ENCODE assay signal across 8 cellular contexts in the genomic region with DNA sequence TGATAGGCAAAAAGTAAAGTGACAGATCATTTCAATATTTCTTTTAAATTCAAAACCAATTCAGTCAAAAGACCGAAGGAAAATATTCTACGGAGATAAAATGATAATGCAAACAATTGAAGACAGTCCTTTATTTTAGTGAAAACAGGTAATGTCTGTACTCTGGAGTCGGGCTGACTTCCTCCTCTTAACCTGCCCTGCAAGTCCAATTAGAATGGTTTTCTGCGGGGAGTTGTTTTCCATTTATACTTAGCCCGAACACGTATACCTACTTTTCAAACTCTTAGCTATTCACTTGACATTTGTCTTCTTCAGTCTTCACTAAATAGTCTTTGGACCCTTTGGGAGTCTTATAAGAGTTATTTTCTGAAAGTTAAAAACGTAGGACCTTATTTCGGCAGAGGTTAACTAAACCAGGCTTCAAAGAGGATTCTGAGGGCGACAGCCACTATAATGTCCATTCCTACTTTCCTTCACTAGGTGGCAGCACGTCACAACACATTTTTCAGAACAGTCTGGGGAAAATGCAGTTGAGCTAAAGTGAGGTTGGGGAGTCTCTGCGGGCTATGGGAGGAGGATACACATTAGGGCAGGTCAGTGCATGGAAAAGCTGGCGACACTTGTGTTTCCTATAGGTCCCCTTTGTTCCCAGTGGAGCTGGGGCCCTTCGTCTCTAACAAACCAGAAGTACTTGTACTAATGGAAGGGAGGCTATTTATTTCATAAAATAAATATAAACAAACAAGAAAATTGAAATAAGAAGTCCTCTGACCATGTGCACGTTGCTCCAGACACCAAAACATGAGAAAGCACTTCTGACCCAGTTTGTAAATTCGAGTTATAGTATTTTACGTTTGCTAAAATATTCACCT.
A peak's percentile ranks its signal among the peaks of the same experiment; 100 is the strongest.
DNase-seq lines count a peak whose midpoint lies in the region; ATAC-seq and TF ChIP-seq lines count a peak whose summit lies in the region.

No MANE protein-coding gene starts in this region.

- CTCF ChIA-PET in activated CD4-positive, alpha-beta T cell treated with anti-CD3 and anti-CD28 coated beads, Interleukin-2, amount 10 ng/mL, durations not matched to agents 7 days and 5 days (lab: Charles Lee) = interaction anchor here (0.6 to 1.4 kb wide), 3 partner anchors 11 to 546 kb away, joined by 3 to 4 read pairs (median 3); no protein-coding TSS in a partner anchor

- DNase-seq in activated gamma-delta T cell treated with Interleukin-2 at 50 U/mL for 16 hours = peak; percentile 24
- DNase-seq in activated gamma-delta T cell (lab: John Stamatoyannopoulos, UW) = no peak
- DNase-seq in NCI-H2227 treated with DMSO at 0.1 percent for 48 hours (lab: John Stamatoyannopoulos, UW) = peak; percentile 65
- peak; percentile 48 for DNase-seq in activated CD4-positive, alpha-beta T cell treated with anti-CD3 and anti-CD28 coated beads, Interleukin-2, amount 10 ng/mL, durations not matched to agents 7 days and 5 days
- DNase-seq in erythroblast (lab: John Stamatoyannopoulos, UW) = peak; percentile 24 to 52
- peak; percentile 81 for DNase-seq in myocyte (ENCODE audit: low read depth)
- DNase-seq in transverse colon = peak; percentile 62

- H3K9me3 Mint-ChIP-seq in activated CD4-positive, alpha-beta T cell treated with anti-CD3 and anti-CD28 coated beads, Interleukin-2, amount 10 ng/mL, durations not matched to agents 7 days and 5 days = no peaks in the 10 kb centered on the region

- H3K27me3 ChIP-seq in transverse colon = no peaks in the 10 kb centered on the region

- peak; percentile 76 for ATAC-seq in HG02970 (IDR thresholded peaks at IDR 0.05; ENCODE audit: low FRiP score, unreplicated experiment)

- peaks cover 12 to 67% (median 30%) of the 10 kb centered on the region in 4 donors for H3K4me1 ChIP-seq in transverse colon

- H3K36me3 ChIP-seq in transverse colon = no peaks in the 10 kb centered on the region

- intact Hi-C loops in transverse colon (cut with DNase I; ENCODE audit: low total_unique reads) = loop anchor here (5.0 kb wide), 2 partner anchors 482 to 547 kb away; no protein-coding TSS in a partner anchor

- no peak for TF ChIP-seq EP300 in transverse colon (IDR thresholded peaks at IDR 0.05; ENCODE audit: low read depth)

- no peaks in the 10 kb centered on the region for H3K36me3 Mint-ChIP-seq in activated CD4-positive, alpha-beta T cell treated with anti-CD3 and anti-CD28 coated beads, Interleukin-2, amount 10 ng/mL, durations not matched to agents 7 days and 5 days (ENCODE audit: low read depth)

- H3K27ac Mint-ChIP-seq in activated CD4-positive, alpha-beta T cell treated with anti-CD3 and anti-CD28 coated beads, Interleukin-2, amount 10 ng/mL, durations not matched to agents 7 days and 5 days = no peak overlapping the region

- TF ChIP-seq CTCF in transverse colon (IDR thresholded peaks at IDR 0.05) = peak; percentile 69 to 88 (median 81)

- 22 to 24% methylated on average over 13 to 16 of the region's 16 CpGs for WGBS in transverse colon (ENCODE audit: low coverage in 1 of 2), 2 donors

- no peak for TF ChIP-seq POLR2A in erythroblast (IDR thresholded peaks at IDR 0.05; ENCODE audit: low read length)
- TF ChIP-seq POLR2A in transverse colon (IDR thresholded peaks at IDR 0.05) = no peak

- H3K27me3 Mint-ChIP-seq in activated CD4-positive, alpha-beta T cell treated with anti-CD3 and anti-CD28 coated beads, Interleukin-2, amount 10 ng/mL, durations not matched to agents 7 days and 5 days = peaks cover 26% of the 10 kb centered on the region

- peak overlapping the region in 1 of 4 donors; percentile 24 for H3K4me3 ChIP-seq in transverse colon

- no peak overlapping the region for H3K4me3 Mint-ChIP-seq in activated CD4-positive, alpha-beta T cell treated with anti-CD3 and anti-CD28 coated beads, Interleukin-2, amount 10 ng/mL, durations not matched to agents 7 days and 5 days

- H3K9me3 ChIP-seq in transverse colon = no peaks in the 10 kb centered on the region

- peak overlapping the region in 3 of 4 donors; percentile 6 to 73 (median 38) for H3K27ac ChIP-seq in transverse colon

- peaks cover 2% of the 10 kb centered on the region for H3K4me1 Mint-ChIP-seq in activated CD4-positive, alpha-beta T cell treated with anti-CD3 and anti-CD28 coated beads, Interleukin-2, amount 10 ng/mL, durations not matched to agents 7 days and 5 days

- in situ Hi-C loops in transverse colon (cut with MboI; ENCODE audit: low pct_ligation_motif_present in 1 of 4, low pct_unique_long_range_greater_than_20kb in 1 of 4, low sequenced_read_pairs in 3 of 4) = no loop called here

- POLR2A ChIA-PET in activated CD4-positive, alpha-beta T cell treated with anti-CD3 and anti-CD28 coated beads, Interleukin-2, amount 10 ng/mL, durations not matched to agents 7 days and 5 days (lab: Charles Lee) = no interaction called here
